In genomic region chr6:43953256-43953655, GRCh38 we compare ENCODE assay signal across 1 cellular context.
TF ChIP-seq lines count a peak whose summit lies in the region.

No MANE protein-coding gene starts in this region.

TF ChIP-seq in K562, 482 proteins besides CTCF, POLR2A, EP300 and RAD21 (continued from another document):
- TF ChIP-seq, protein P1, sequence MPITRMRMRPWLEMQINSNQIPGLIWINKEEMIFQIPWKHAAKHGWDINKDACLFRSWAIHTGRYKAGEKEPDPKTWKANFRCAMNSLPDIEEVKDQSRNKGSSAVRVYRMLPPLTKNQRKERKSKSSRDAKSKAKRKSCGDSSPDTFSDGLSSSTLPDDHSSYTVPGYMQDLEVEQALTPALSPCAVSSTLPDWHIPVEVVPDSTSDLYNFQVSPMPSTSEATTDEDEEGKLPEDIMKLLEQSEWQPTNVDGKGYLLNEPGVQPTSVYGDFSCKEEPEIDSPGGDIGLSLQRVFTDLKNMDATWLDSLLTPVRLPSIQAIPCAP (CRISPR knock-in tag; IDR thresholded peaks at IDR 0.05; ENCODE audit: borderline replicate concordance): no peak
- no peak for TF ChIP-seq RBM15 (IDR thresholded peaks at IDR 0.05; ENCODE audit: insufficient read depth, low read length)
- no peak for TF ChIP-seq HNRNPH1 (optimal IDR thresholded peaks at IDR 0.05; ENCODE audit: low read depth, low read length)
- TF ChIP-seq KLF16 (IDR thresholded peaks at IDR 0.05): no peak
- TF ChIP-seq TRIM28 (IDR thresholded peaks at IDR 0.05): no peak
